Comparison of ENCODE assay signal across 1 cellular context in the genomic region with DNA sequence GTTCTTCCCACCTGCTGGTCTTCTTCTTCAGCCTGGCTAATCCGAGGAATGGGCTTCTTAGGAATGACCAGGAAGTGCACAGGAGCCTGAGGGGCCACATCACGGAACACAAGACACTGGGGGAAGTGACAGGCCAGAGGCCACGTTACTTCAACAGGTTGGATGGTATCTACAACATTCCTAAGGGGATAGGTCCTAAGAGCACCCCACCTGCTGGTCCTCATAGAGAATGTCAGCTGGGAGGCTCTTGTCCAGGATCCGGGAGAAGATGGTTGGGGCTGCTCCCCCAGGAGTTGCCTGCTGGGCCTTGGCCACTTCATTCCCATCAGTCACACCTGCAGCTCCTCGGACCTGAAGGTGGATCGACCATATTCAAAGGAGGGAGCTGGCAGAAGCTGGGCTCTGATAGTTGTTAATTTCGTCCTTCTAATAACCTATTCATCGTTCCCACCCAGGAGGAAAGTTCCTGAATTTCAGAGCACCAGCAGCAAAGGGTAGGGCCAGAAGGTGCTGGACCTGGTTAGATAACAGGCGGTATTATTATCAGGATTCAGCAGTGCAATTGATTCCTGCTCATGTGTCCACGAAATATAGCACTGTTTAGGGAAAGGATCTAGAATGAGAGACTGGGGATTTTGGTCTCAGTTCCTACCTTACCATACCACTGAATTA.
TF ChIP-seq lines count a peak whose summit lies in the region.

No MANE protein-coding gene starts in this region.

TF ChIP-seq in endothelial cell of umbilical vein, 7 proteins besides CTCF, POLR2A, EP300 and RAD21:
- TF ChIP-seq, protein P1, sequence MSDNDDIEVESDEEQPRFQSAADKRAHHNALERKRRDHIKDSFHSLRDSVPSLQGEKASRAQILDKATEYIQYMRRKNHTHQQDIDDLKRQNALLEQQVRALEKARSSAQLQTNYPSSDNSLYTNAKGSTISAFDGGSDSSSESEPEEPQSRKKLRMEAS (IDR thresholded peaks at IDR 0.05; ENCODE audit: insufficient read depth, insufficient read length), result no peak
